Comparison of ENCODE assay signal across 8 cellular contexts in genomic region chr6:46490425-46491200, GRCh38. TPM values are rescaled to one million over a fixed set of nuclear protein-coding genes. Genes with fewer than 3 reads are reported as not detected.
DNase-seq lines count a peak whose midpoint lies in the region; ATAC-seq and TF ChIP-seq lines count a peak whose summit lies in the region.

No MANE protein-coding gene starts in this region.

- H3K9me3 Mint-ChIP-seq in T-cell = no peaks in the 10 kb centered on the region

- no peak overlapping the region for H2AFZ ChIP-seq in neural cell (ENCODE audit: low read depth, low read length)

- no peaks in the 10 kb centered on the region for H3K79me2 ChIP-seq in neural cell (replicated peaks; ENCODE audit: insufficient read depth, low read length)

- H3K4me3 ChIP-seq in foreskin fibroblast (ENCODE audit: low read depth in 1 of 2, low read length in 2 of 2) = peak overlapping the region; percentile 61 to 63
- H3K4me3 ChIP-seq in neural cell (ENCODE audit: low read length) = peak overlapping the region; percentile 82

- peaks cover 70 to 73% of the 10 kb centered on the region in 2 donors for H3K27me3 Mint-ChIP-seq in T-cell

- CTCF ChIA-PET in T-cell (lab: Charles Lee) = no interaction called here

- H3K4me3 Mint-ChIP-seq in T-cell = peak overlapping the region; percentile 49 to 57 (median 56)

- H3K4me2 ChIP-seq in neural cell (ENCODE audit: low read length) = peak overlapping the region; percentile 77

- H3K27ac ChIP-seq in neural cell (ENCODE audit: low read length) = no peak overlapping the region

- peak; percentile 29 for DNase-seq in 8988T
- DNase-seq in T-cell = no peak
- peak in 1 of 2 donors; percentile 44 for DNase-seq in foreskin fibroblast
- DNase-seq in stimulated activated CD4-positive, alpha-beta T cell treated with anti-CD3 and anti-CD28 coated beads, Interleukin-4, amount 100 ng/mL, for 1 hour = no peak

- ATAC-seq in T-cell (replicated peaks in 1 of 4) = no peak
- ATAC-seq in GM19452 (IDR thresholded peaks at IDR 0.05; ENCODE audit: unreplicated experiment) = no peak
- no peak for ATAC-seq in activated CD4-positive, CD25-positive, alpha-beta regulatory T cell treated with anti-CD3 and anti-CD28 coated beads, Interleukin-2, amount 50 U/mL, for 24 hours

- H3K9me3 ChIP-seq in neural cell (ENCODE audit: low read length) = no peaks in the 10 kb centered on the region

- peak overlapping the region in 1 of 2 donors; percentile 45 for H3K27ac Mint-ChIP-seq in T-cell

- TF ChIP-seq CTCF in GM12872 (IDR thresholded peaks at IDR 0.05; ENCODE audit: insufficient read depth, low read depth, low read length) = peak; percentile 39; the same call in 2 of the 3 replicates
- TF ChIP-seq CTCF in foreskin fibroblast (IDR thresholded peaks at IDR 0.05; ENCODE audit: low read depth, low read length) = peak; percentile 14
- TF ChIP-seq CTCF in neural cell (IDR thresholded peaks at IDR 0.05; ENCODE audit: poor library complexity, severe bottlenecking) = peak; percentile 59

- H3K9me2 ChIP-seq in neural cell (ENCODE audit: insufficient read depth, low read length) = no peaks in the 10 kb centered on the region

- no peak for TF ChIP-seq EP300 in neural cell (conservative IDR thresholded peaks at IDR 0.05; ENCODE audit: poor library complexity, severe bottlenecking)

- TF ChIP-seq RAD21 in neural cell (conservative IDR thresholded peaks at IDR 0.05) = no peak

- no peaks in the 10 kb centered on the region for H3F3A ChIP-seq in neural cell (ENCODE audit: insufficient read depth, low read length, poor library complexity, severe bottlenecking)

- H3K9ac ChIP-seq in neural cell (ENCODE audit: low read length) = peak overlapping the region; percentile 73

- H3K36me3 Mint-ChIP-seq in T-cell = no peaks in the 10 kb centered on the region

- POLR2A ChIA-PET in T-cell (lab: Charles Lee) = no interaction called here

- H3K36me3 ChIP-seq in neural cell (ENCODE audit: insufficient read depth, low read length) = no peaks in the 10 kb centered on the region

- H3K27me3 ChIP-seq in neural cell (ENCODE audit: insufficient read depth, low read depth, low read length) = peaks cover 13% of the 10 kb centered on the region

- H4K20me1 ChIP-seq in neural cell (ENCODE audit: insufficient read depth) = no peaks in the 10 kb centered on the region

- peaks cover 9 to 13% (median 12%) of the 10 kb centered on the region in 3 donors for H3K4me1 Mint-ChIP-seq in T-cell

TF ChIP-seq in neural cell, 6 proteins besides CTCF, POLR2A, EP300 and RAD21:
- TF ChIP-seq TAF1 (IDR thresholded peaks at IDR 0.05; ENCODE audit: low read depth) (no peak), EZH2 (IDR thresholded peaks at IDR 0.05; ENCODE audit: borderline replicate concordance, insufficient read depth, low read length, poor library complexity, severe bottlenecking) (no peak), POLR2AphosphoS5 (IDR thresholded peaks at IDR 0.05) (no peak), MXI1 (conservative IDR thresholded peaks at IDR 0.05; ENCODE audit: poor library complexity, severe bottlenecking) (no peak), REST (IDR thresholded peaks at IDR 0.05; ENCODE audit: borderline replicate concordance) (no peak), SMC3 (conservative IDR thresholded peaks at IDR 0.05; ENCODE audit: poor library complexity) (no peak)

RNA-seq across cellular contexts. Expression of gene RCAN2, which starts 0.6 kb away (rescaled TPM):
- total RNA-seq in T-cell = 1 to 10 TPM in 3 of 5 donors, under 1 TPM in 2; 0.15 to 2.5 (median 1.4) TPM
- polyA plus RNA-seq in neural cell = 37.4 and 38.9 TPM in 2 replicates
- 41.4 and 47.3 TPM in 2 replicates for polyA minus RNA-seq in neural cell
